In the genomic region with DNA sequence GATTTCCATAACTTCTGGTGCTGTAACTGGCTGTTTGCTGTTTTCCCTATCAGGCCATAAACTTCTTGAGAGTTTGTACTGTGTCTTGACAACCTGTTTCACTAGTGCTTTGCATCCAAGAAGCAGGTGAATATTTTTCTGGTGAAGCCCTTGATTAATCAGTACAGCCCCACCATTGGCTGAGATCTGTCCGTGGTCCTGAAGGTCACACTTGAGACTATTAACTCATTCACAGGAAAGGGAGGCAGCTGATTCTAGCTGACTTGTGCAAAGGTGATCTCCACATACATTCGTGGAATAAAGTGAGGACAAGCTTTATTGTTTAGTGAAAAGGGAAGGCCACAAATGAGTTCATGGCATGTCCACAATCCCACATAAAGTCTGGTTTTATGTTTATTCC, we compare ENCODE assay signal across 20 cellular contexts.
DNase-seq lines count a peak whose midpoint lies in the region; ATAC-seq, FAIRE-seq and TF ChIP-seq lines count a peak whose summit lies in the region.
"Had no signal": no experiment of that assay in that cellular context is flagged by ENCODE, and none has a peak within 500 bp of the region (broad histone marks: within the 10 kb centered on the region; RNA-seq: fewer than 3 reads in every experiment).

No MANE protein-coding gene starts in this region.

- H3K4me1 ChIP-seq in A673 (ENCODE audit: insufficient read depth, low read length, poor library complexity, severe bottlenecking) (no peaks in the 10 kb centered on the region), K562 (replicated peaks in 1 of 2; ENCODE audit: control insufficient read depth in 2 of 2, insufficient read depth in 2 of 2, low read length in 2 of 2) (no peaks in the 10 kb centered on the region)
- H3K4me1 ChIP-seq: Caco-2 had no signal

- no peaks in the 10 kb centered on the region for H4K20me1 ChIP-seq in K562 (replicated peaks; ENCODE audit: control insufficient read depth, insufficient read depth, low read length)

- no peak overlapping the region for H3K27ac Mint-ChIP-seq in natural killer cell treated with Interleukin-12 subunit alpha and Interleukin-12 subunit beta and Interleukin-15 and Interleukin-18, amount 100 ng/mL, for 72 hours
- no peak overlapping the region for H3K27ac Mint-ChIP-seq in activated naive CD4-positive, alpha-beta T cell treated with anti-CD3 and anti-CD28 coated beads, Interleukin-2, amount 10 ng/mL, durations not matched to agents 7 days and 5 days

- ATAC-seq in K562, result no peak
- ATAC-seq in natural killer cell treated with Interleukin-12 subunit alpha and Interleukin-12 subunit beta and Interleukin-15 and Interleukin-18, amount 100 ng/mL, for 72 hours, result no peak

- WGBS in K562 (ENCODE audit: insufficient coverage, low coverage, missing lambda C conversion rate), result 0% methylated on average over 2 of the region's 2 CpGs

- no peak for TF ChIP-seq POLR2A in K562 (conservative IDR thresholded peaks at IDR 0.05)

- no peaks in the 10 kb centered on the region for H3K27me3 Mint-ChIP-seq in natural killer cell treated with Interleukin-12 subunit alpha and Interleukin-12 subunit beta and Interleukin-15 and Interleukin-18, amount 100 ng/mL, for 72 hours
- no peaks in the 10 kb centered on the region for H3K27me3 Mint-ChIP-seq in activated naive CD4-positive, alpha-beta T cell treated with anti-CD3 and anti-CD28 coated beads, Interleukin-2, amount 10 ng/mL, durations not matched to agents 7 days and 5 days

- no peak for TF ChIP-seq RAD21 in K562 (CRISPR knock-in tag; conservative IDR thresholded peaks at IDR 0.05 in 1 of 2, IDR thresholded peaks at IDR 0.05 in 1 of 2)

- no peaks in the 10 kb centered on the region for H3K27me3 ChIP-seq in A673 (replicated peaks; ENCODE audit: insufficient read depth, low read depth, low read length, poor library complexity)
- H3K27me3 ChIP-seq in K562 (ENCODE audit: control insufficient read depth in 2 of 2, insufficient read depth in 2 of 2, low read length in 2 of 2), result no peaks in the 10 kb centered on the region

- CTCF ChIA-PET in A673 (lab: Charles Lee) (interaction anchor here (0.5 kb wide), 1 partner anchor 337 kb away, joined by 3 read pairs; no protein-coding TSS in a partner anchor), K562 (lab: Yijun Ruan, JAX; ENCODE audit: low intra/inter-chr PET ratio) (no interaction called here)
- CTCF ChIA-PET in activated naive CD4-positive, alpha-beta T cell treated with anti-CD3 and anti-CD28 coated beads, Interleukin-2, amount 10 ng/mL, durations not matched to agents 7 days and 5 days (lab: Charles Lee), result no interaction called here

- TF ChIP-seq EP300 in K562 (IDR thresholded peaks at IDR 0.05; ENCODE audit: low read length), result no peak

- H3K27ac ChIP-seq in A673 (ENCODE audit: low read depth, low read length, poor library complexity, severe bottlenecking) (no peak overlapping the region), K562 (ENCODE audit: extremely low read depth, low read depth, low read length) (no peak overlapping the region)
- H3K27ac ChIP-seq: RWPE1 had no signal

- in situ Hi-C loops in K562 (cut with MboI), result no loop called here
- in situ Hi-C loops in GM13976 (cut with MboI; ENCODE audit: low sequenced_read_pairs, unreplicated experiment), result no loop called here

- no peak overlapping the region for H3K4me2 ChIP-seq in K562 (ENCODE audit: insufficient read depth, low read length)

- H3K9me3 Mint-ChIP-seq in natural killer cell treated with Interleukin-12 subunit alpha and Interleukin-12 subunit beta and Interleukin-15 and Interleukin-18, amount 100 ng/mL, for 72 hours, result peaks cover 24% of the 10 kb centered on the region
- H3K9me3 Mint-ChIP-seq in activated naive CD4-positive, alpha-beta T cell treated with anti-CD3 and anti-CD28 coated beads, Interleukin-2, amount 10 ng/mL, durations not matched to agents 7 days and 5 days, result peaks cover 55% of the 10 kb centered on the region

- no peaks in the 10 kb centered on the region for H3K4me1 Mint-ChIP-seq in natural killer cell treated with Interleukin-12 subunit alpha and Interleukin-12 subunit beta and Interleukin-15 and Interleukin-18, amount 100 ng/mL, for 72 hours (ENCODE audit: low read depth in 2 of 2)
- H3K4me1 Mint-ChIP-seq in activated naive CD4-positive, alpha-beta T cell treated with anti-CD3 and anti-CD28 coated beads, Interleukin-2, amount 10 ng/mL, durations not matched to agents 7 days and 5 days, result no peaks in the 10 kb centered on the region

- POLR2A ChIA-PET in A673 (lab: Charles Lee; ENCODE audit: low non-redundant PET) (no interaction called here), K562 (lab: Yijun Ruan, JAX) (no interaction called here)

- H3K4me3 Mint-ChIP-seq in natural killer cell treated with Interleukin-12 subunit alpha and Interleukin-12 subunit beta and Interleukin-15 and Interleukin-18, amount 100 ng/mL, for 72 hours, result no peak overlapping the region
- H3K4me3 Mint-ChIP-seq in activated naive CD4-positive, alpha-beta T cell treated with anti-CD3 and anti-CD28 coated beads, Interleukin-2, amount 10 ng/mL, durations not matched to agents 7 days and 5 days, result no peak overlapping the region

- no peaks in the 10 kb centered on the region for H3K9me1 ChIP-seq in K562 (ENCODE audit: control insufficient read depth, insufficient read depth, low read length)

- no peak for FAIRE-seq in K562 (lab: Jason Lieb, UNC)
- FAIRE-seq: H54 had no signal

- peaks cover 30% of the 10 kb centered on the region for H3K36me3 Mint-ChIP-seq in natural killer cell treated with Interleukin-12 subunit alpha and Interleukin-12 subunit beta and Interleukin-15 and Interleukin-18, amount 100 ng/mL, for 72 hours
- no peaks in the 10 kb centered on the region for H3K36me3 Mint-ChIP-seq in activated naive CD4-positive, alpha-beta T cell treated with anti-CD3 and anti-CD28 coated beads, Interleukin-2, amount 10 ng/mL, durations not matched to agents 7 days and 5 days

- DNase-seq in A673 (ENCODE audit: low spot score), result peak; percentile 19
- peak; percentile 25 for DNase-seq in HK-2 (ENCODE audit: unreplicated experiment)
- DNase-seq in OCI-M2 (lab: John Stamatoyannopoulos, UW; ENCODE audit: unreplicated experiment), result peak; percentile 11
- no peak for DNase-seq in K562 (ENCODE audit: extremely low read depth in 1 of 4, low spot score in 3 of 4)
- DNase-seq in natural killer cell treated with Interleukin-12 subunit alpha and Interleukin-12 subunit beta and Interleukin-15 and Interleukin-18, amount 100 ng/mL, for 72 hours (ENCODE audit: low spot score), result no peak
- no peak for DNase-seq in HPDE6-E6E7 (ENCODE audit: extremely low spot score)
- no peak for DNase-seq in activated naive CD4-positive, alpha-beta T cell treated with anti-CD3 and anti-CD28 coated beads, Interleukin-2, amount 10 ng/mL, durations not matched to agents 7 days and 5 days
- no peak for DNase-seq in GM13976 (ENCODE audit: low spot score)
- DNase-seq: AML-193, DMS79, GF-D8, IMR-90, NCI-H1105, NCI-H187, NCI-H446, NCI-H748 treated with DMSO at 0.1 percent for 48 hours, T-helper 1 cell had no signal

- H3K9me3 ChIP-seq in A673 (ENCODE audit: low read depth, low read length, poor library complexity, severe bottlenecking) (no peaks in the 10 kb centered on the region), K562 (replicated peaks; ENCODE audit: control insufficient read depth, insufficient read depth, low read depth, low read length) (no peaks in the 10 kb centered on the region)

- BruUV-seq in A673 (replicated peaks; lab: Mats Ljungman, UMichigan) (no TSS peak), K562 (replicated peaks; lab: Mats Ljungman, UMichigan) (no TSS peak)

- TF ChIP-seq CTCF in A673 (conservative IDR thresholded peaks at IDR 0.05; ENCODE audit: low read depth, low read length), result no peak
- TF ChIP-seq CTCF in K562 (IDR thresholded peaks at IDR 0.05 in 2 of 3, conservative IDR thresholded peaks at IDR 0.05 in 1 of 3; ENCODE audit: insufficient read depth in 2 of 3, low read depth in 1 of 3, low read length in 3 of 3), result no peak
- TF ChIP-seq CTCF in GM13976 (IDR thresholded peaks at IDR 0.05; ENCODE audit: borderline replicate concordance, control extremely low read depth, extremely low read depth, insufficient read depth, missing control alignments), result no peak

- H3K36me3 ChIP-seq in A673 (ENCODE audit: insufficient read depth, low read length, poor library complexity, severe bottlenecking) (no peaks in the 10 kb centered on the region), K562 (ENCODE audit: control insufficient read depth, insufficient read depth, low read length) (no peaks in the 10 kb centered on the region)

- no peak overlapping the region for H2AFZ ChIP-seq in K562 (ENCODE audit: low read depth, low read length)

- intact Hi-C loops in A673 (cut with micrococcal nuclease; ENCODE audit: unreplicated experiment) (no loop called here), K562 (cut with micrococcal nuclease) (no loop called here)

- H3K4me3 ChIP-seq in A673 (ENCODE audit: low read depth, low read length, poor library complexity, severe bottlenecking) (no peak overlapping the region), K562 (no peak overlapping the region)

- no peak overlapping the region for H3K9ac ChIP-seq in K562 (ENCODE audit: insufficient read depth in 1 of 2, low read depth in 2 of 2, low read length in 2 of 2)

- no peaks in the 10 kb centered on the region for H3K79me2 ChIP-seq in K562 (ENCODE audit: control insufficient read depth, insufficient read depth, low read length)

TF ChIP-seq in K562, 482 proteins besides CTCF, POLR2A, EP300 and RAD21 (continues in another document):
- TF ChIP-seq EWSR1 (IDR thresholded peaks at IDR 0.05; ENCODE audit: borderline replicate concordance, low read depth, partially characterized antibody) (no peak), EHMT2 (IDR thresholded peaks at IDR 0.05) (peak; percentile 77), RBM15 (IDR thresholded peaks at IDR 0.05; ENCODE audit: insufficient read depth, low read length) (no peak)
- TF ChIP-seq, protein P1, sequence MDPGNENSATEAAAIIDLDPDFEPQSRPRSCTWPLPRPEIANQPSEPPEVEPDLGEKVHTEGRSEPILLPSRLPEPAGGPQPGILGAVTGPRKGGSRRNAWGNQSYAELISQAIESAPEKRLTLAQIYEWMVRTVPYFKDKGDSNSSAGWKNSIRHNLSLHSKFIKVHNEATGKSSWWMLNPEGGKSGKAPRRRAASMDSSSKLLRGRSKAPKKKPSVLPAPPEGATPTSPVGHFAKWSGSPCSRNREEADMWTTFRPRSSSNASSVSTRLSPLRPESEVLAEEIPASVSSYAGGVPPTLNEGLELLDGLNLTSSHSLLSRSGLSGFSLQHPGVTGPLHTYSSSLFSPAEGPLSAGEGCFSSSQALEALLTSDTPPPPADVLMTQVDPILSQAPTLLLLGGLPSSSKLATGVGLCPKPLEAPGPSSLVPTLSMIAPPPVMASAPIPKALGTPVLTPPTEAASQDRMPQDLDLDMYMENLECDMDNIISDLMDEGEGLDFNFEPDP (CRISPR knock-in tag; IDR thresholded peaks at IDR 0.05), result no peak
- TF ChIP-seq, protein P2, sequence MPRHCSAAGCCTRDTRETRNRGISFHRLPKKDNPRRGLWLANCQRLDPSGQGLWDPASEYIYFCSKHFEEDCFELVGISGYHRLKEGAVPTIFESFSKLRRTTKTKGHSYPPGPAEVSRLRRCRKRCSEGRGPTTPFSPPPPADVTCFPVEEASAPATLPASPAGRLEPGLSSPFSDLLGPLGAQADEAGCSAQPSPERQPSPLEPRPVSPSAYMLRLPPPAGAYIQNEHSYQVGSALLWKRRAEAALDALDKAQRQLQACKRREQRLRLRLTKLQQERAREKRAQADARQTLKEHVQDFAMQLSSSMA (CRISPR knock-in tag; IDR thresholded peaks at IDR 0.05), result no peak

Comparison
In these comparisons a context has a peak if more than half of its experiments do, and no peak if none do; other contexts are left out.
1. DNase-seq: peak in A673 (single experiment), HK-2 (single experiment) and OCI-M2 (single experiment); none in K562 (0 of 4), natural killer cell treated with Interleukin-12 subunit alpha and Interleukin-12 subunit beta and Interleukin-15 and Interleukin-18, amount 100 ng/mL, for 72 hours (single experiment), HPDE6-E6E7 (single experiment), activated naive CD4-positive, alpha-beta T cell treated with anti-CD3 and anti-CD28 coated beads, Interleukin-2, amount 10 ng/mL, durations not matched to agents 7 days and 5 days (single experiment) and GM13976 (single experiment).